ENCODE assay signal across 25 cellular contexts in the genomic region with DNA sequence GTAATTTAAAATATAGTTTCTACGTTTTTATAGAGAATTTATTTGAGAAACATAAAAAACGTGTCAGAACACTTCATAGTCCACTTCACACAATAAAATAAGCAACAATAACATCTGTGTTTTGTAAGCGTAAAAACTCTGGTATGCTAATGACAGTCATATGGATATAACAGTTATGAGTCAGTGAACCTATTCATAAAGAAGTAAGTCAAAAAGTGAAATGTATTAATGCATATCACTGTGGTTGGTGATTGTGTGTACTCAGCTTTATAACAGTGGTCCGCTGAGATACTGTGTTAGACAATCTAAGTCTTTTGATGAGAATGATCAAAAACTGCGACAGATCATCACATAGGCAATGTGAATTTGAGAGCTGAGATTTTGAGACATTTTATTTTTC.
DNase-seq lines count a peak whose midpoint lies in the region; ATAC-seq and TF ChIP-seq lines count a peak whose summit lies in the region.
"Had no signal": no experiment of that assay in that cellular context is flagged by ENCODE, and none has a peak within 500 bp of the region (broad histone marks: within the 10 kb centered on the region; RNA-seq: fewer than 3 reads in every experiment).

No MANE protein-coding gene starts in this region.

- CTCF ChIA-PET in activated CD8-positive, alpha-beta memory T cell treated with anti-CD3 and anti-CD28 coated beads, Interleukin-2, amount 10 ng/mL, durations not matched to agents 7 days and 5 days (lab: Charles Lee) = no interaction called here

- H3K9me3 ChIP-seq in OCI-LY3 (ENCODE audit: insufficient read depth, low read length) = no peaks in the 10 kb centered on the region
- H3K9me3 ChIP-seq in ovary = no peaks in the 10 kb centered on the region
- H3K9me3 ChIP-seq: breast epithelium, heart left ventricle, left ventricle myocardium inferior, pancreas, sigmoid colon, tibial artery had no signal

- no peak overlapping the region for H3K4me3 ChIP-seq in GM12865 (ENCODE audit: low read depth, low read length)
- H3K4me3 ChIP-seq in OCI-LY3 (ENCODE audit: low read length) = peak overlapping the region; percentile 2; the same call in 1 of the 2 replicates
- no peak overlapping the region for H3K4me3 ChIP-seq in ovary
- H3K4me3 ChIP-seq: breast epithelium, heart left ventricle, left ventricle myocardium inferior, pancreas, sigmoid colon, tibial artery had no signal

- no peak overlapping the region for H3K27ac Mint-ChIP-seq in activated CD8-positive, alpha-beta memory T cell treated with anti-CD3 and anti-CD28 coated beads, Interleukin-2, amount 10 ng/mL, durations not matched to agents 7 days and 5 days
- H3K27ac Mint-ChIP-seq: mesothelial cell of epicardium; natural killer cell; stimulated activated naive B cell treated with anti-CD40 and anti-IgM and Interleukin-4, amounts not matched to agents 10 μg/mL and 1 μg/mL and 100 μg/mL, for 72 hours had no signal

- peaks cover 11% of the 10 kb centered on the region for H3K36me3 Mint-ChIP-seq in activated CD8-positive, alpha-beta memory T cell treated with anti-CD3 and anti-CD28 coated beads, Interleukin-2, amount 10 ng/mL, durations not matched to agents 7 days and 5 days
- H3K36me3 Mint-ChIP-seq: mesothelial cell of epicardium had no signal

- H3K36me3 ChIP-seq in OCI-LY3 (replicated peaks; ENCODE audit: low read depth, low read length) (no peaks in the 10 kb centered on the region), ovary (no peaks in the 10 kb centered on the region)
- H3K36me3 ChIP-seq: breast epithelium, pancreas, sigmoid colon had no signal

- TF ChIP-seq CTCF in GM12865 (IDR thresholded peaks at IDR 0.05; ENCODE audit: insufficient read depth, low read depth, low read length, missing control alignments) = no peak
- TF ChIP-seq CTCF in OCI-LY3 (IDR thresholded peaks at IDR 0.05; ENCODE audit: low read depth, low read length) = no peak
- TF ChIP-seq CTCF in ovary (IDR thresholded peaks at IDR 0.05) = no peak

- H3K4me2 ChIP-seq in OCI-LY3 (ENCODE audit: low read length) = peak overlapping the region; percentile 43

- TF ChIP-seq EP300 in ovary (IDR thresholded peaks at IDR 0.05) = no peak

- no peaks in the 10 kb centered on the region for H4K20me1 ChIP-seq in OCI-LY3 (ENCODE audit: insufficient read depth, low read length)

- TF ChIP-seq POLR2A in ovary (IDR thresholded peaks at IDR 0.05) = no peak

- ATAC-seq in GM18867 (IDR thresholded peaks at IDR 0.05; ENCODE audit: unreplicated experiment) (peak; percentile 57), HG02885 (IDR thresholded peaks at IDR 0.05; ENCODE audit: poor library complexity, unreplicated experiment) (peak; percentile 84)
- ATAC-seq in activated CD8-positive, alpha-beta memory T cell treated with anti-CD3 and anti-CD28 coated beads, Interleukin-2, amount 10 ng/mL, durations not matched to agents 7 days and 5 days = no peak
- ATAC-seq: heart left ventricle, natural killer cell, pancreas, Right ventricle myocardium inferior had no signal

- no peak overlapping the region for H3K4me3 Mint-ChIP-seq in activated CD8-positive, alpha-beta memory T cell treated with anti-CD3 and anti-CD28 coated beads, Interleukin-2, amount 10 ng/mL, durations not matched to agents 7 days and 5 days
- H3K4me3 Mint-ChIP-seq: mesothelial cell of epicardium; natural killer cell; stimulated activated naive B cell treated with anti-CD40 and anti-IgM and Interleukin-4, amounts not matched to agents 10 μg/mL and 1 μg/mL and 100 μg/mL, for 72 hours had no signal

- H3K9ac ChIP-seq in OCI-LY3 (ENCODE audit: low read length) = no peak overlapping the region

- H3K27me3 Mint-ChIP-seq in activated CD8-positive, alpha-beta memory T cell treated with anti-CD3 and anti-CD28 coated beads, Interleukin-2, amount 10 ng/mL, durations not matched to agents 7 days and 5 days = no peaks in the 10 kb centered on the region
- H3K27me3 Mint-ChIP-seq: stimulated activated naive B cell treated with anti-CD40 and anti-IgM and Interleukin-4, amounts not matched to agents 10 μg/mL and 1 μg/mL and 100 μg/mL, for 72 hours had no signal

- H3K27me3 ChIP-seq in OCI-LY3 (ENCODE audit: low read depth, low read length) (no peaks in the 10 kb centered on the region), ovary (no peaks in the 10 kb centered on the region)
- H3K27me3 ChIP-seq: breast epithelium, heart left ventricle, pancreas, sigmoid colon, tibial artery had no signal

- peak; percentile 3 for DNase-seq in GM12865 (ENCODE audit: low read depth)
- no peak for DNase-seq in C1 segment of cervical spinal cord (lab: John Stamatoyannopoulos, UW)
- no peak for DNase-seq in activated CD8-positive, alpha-beta memory T cell treated with anti-CD3 and anti-CD28 coated beads, Interleukin-2, amount 10 ng/mL, durations not matched to agents 7 days and 5 days
- no peak for DNase-seq in ovary
- DNase-seq in stimulated activated CD4-positive, alpha-beta T cell treated with anti-CD3 and anti-CD28 coated beads, Interleukin-4, amount 100 ng/mL, for 1 hour = no peak
- DNase-seq: activated CD4-positive, CD25-positive, alpha-beta regulatory T cell treated with anti-CD3 and anti-CD28 coated beads, Interleukin-2, amount 50 U/mL, for 72 hours; cortex of kidney; heart left ventricle; IMR-90; left ventricle myocardium inferior; natural killer cell; NCI-H1417 treated with DMSO at 0.1 percent for 48 hours; NCI-H2171; NCI-H526; pancreas; sigmoid colon; stimulated activated naive B cell treated with anti-CD40 and anti-IgM and Interleukin-4, amounts not matched to agents 10 μg/mL and 1 μg/mL and 100 μg/mL, for 72 hours; tibial artery had no signal

- H3K27ac ChIP-seq in OCI-LY3 (ENCODE audit: low read length) (no peak overlapping the region), ovary (no peak overlapping the region)
- H3K27ac ChIP-seq: breast epithelium, C4-2B, heart left ventricle, left ventricle myocardium inferior, pancreas, sigmoid colon, tibial artery had no signal

- H3K4me1 ChIP-seq in OCI-LY3 (ENCODE audit: low read length) = peaks cover 43% of the 10 kb centered on the region
- no peaks in the 10 kb centered on the region for H3K4me1 ChIP-seq in ovary (ENCODE audit: insufficient read depth)
- H3K4me1 ChIP-seq: breast epithelium had no signal

- H3K9me3 Mint-ChIP-seq in activated CD8-positive, alpha-beta memory T cell treated with anti-CD3 and anti-CD28 coated beads, Interleukin-2, amount 10 ng/mL, durations not matched to agents 7 days and 5 days (ENCODE audit: low read depth) = no peaks in the 10 kb centered on the region
- H3K9me3 Mint-ChIP-seq: natural killer cell; stimulated activated naive B cell treated with anti-CD40 and anti-IgM and Interleukin-4, amounts not matched to agents 10 μg/mL and 1 μg/mL and 100 μg/mL, for 72 hours had no signal

- intact Hi-C loops in ovary (cut with DNase I) = no loop called here

- peaks cover 2% of the 10 kb centered on the region for H3K4me1 Mint-ChIP-seq in activated CD8-positive, alpha-beta memory T cell treated with anti-CD3 and anti-CD28 coated beads, Interleukin-2, amount 10 ng/mL, durations not matched to agents 7 days and 5 days
- H3K4me1 Mint-ChIP-seq: mesothelial cell of epicardium had no signal

- H3K79me2 ChIP-seq in OCI-LY3 (ENCODE audit: low read length) = no peaks in the 10 kb centered on the region

- no peak overlapping the region for H2AFZ ChIP-seq in OCI-LY3 (ENCODE audit: low read depth, low read length)

- WGBS in ovary, 3 donors = 95 to 97% (median 95%) methylated on average over 5 of the region's 5 CpGs
